In genomic region chr16:27752241-27752640, GRCh38 we compare ENCODE assay signal across 31 cellular contexts.
"Had no signal": no experiment of that assay in that cellular context is flagged by ENCODE, and none has a peak within 500 bp of the region (broad histone marks: within the 10 kb centered on the region; RNA-seq: fewer than 3 reads in every experiment).

No MANE protein-coding gene starts in this region.

- H3K4me1 ChIP-seq: adrenal gland, body of pancreas, breast epithelium had no signal

- H3K36me3 ChIP-seq: adrenal gland, brain microvascular endothelial cell, breast epithelium had no signal

- DNase-seq: activated B cell treated with CpG ODN at 0.5 μM for 24 hours; activated CD4-positive, alpha-beta memory T cell treated with anti-CD3 and anti-CD28 coated beads for 36 hours; activated CD4-positive, alpha-beta T cell treated with anti-CD3 and anti-CD28 coated beads for 4 hours; activated CD4-positive, alpha-beta T cell treated with anti-CD3 and anti-CD28 coated beads, Interleukin-2, amount 10 ng/mL, durations not matched to agents 24 days and 14 days; activated CD4-positive, alpha-beta T cell treated with anti-CD3 and anti-CD28 coated beads, Interleukin-2, amount 50 U/mL, for 1 hour; activated CD4-positive, alpha-beta T cell treated with anti-CD3 and anti-CD28 coated beads, Interleukin-2, amount 50 U/mL, for 4 hours; activated CD4-positive, CD25-positive, alpha-beta regulatory T cell treated with anti-CD3 and anti-CD28 coated beads, Interleukin-2, amount 50 U/mL, for 72 hours; activated CD8-positive, alpha-beta memory T cell treated with anti-CD3 and anti-CD28 coated beads, Interleukin-2, amount 50 U/mL, for 4 hours; activated CD8-positive, alpha-beta T cell treated with anti-CD3 and anti-CD28 coated beads for 36 hours; activated effector memory CD4-positive, alpha-beta T cell treated with anti-CD3 and anti-CD28 coated beads, Interleukin-2, amount 50 U/mL, for 16 hours; activated gamma-delta T cell treated with Interleukin-2 at 50 U/mL for 16 hours; activated naive CD4-positive, alpha-beta T cell; activated naive CD4-positive, alpha-beta T cell treated with anti-CD3 and anti-CD28 coated beads for 36 hours; activated naive CD4-positive, alpha-beta T cell treated with anti-CD3 and anti-CD28 coated beads, Interleukin-2, amount 50 U/mL, for 16 hours; activated naive CD8-positive, alpha-beta T cell treated with anti-CD3 and anti-CD28 coated beads for 36 hours; activated T-cell treated with anti-CD3 and anti-CD28 coated beads for 4 hours; activated T-cell treated with anti-CD3 and anti-CD28 coated beads, Interleukin-2, amount 50 U/mL, for 1 hour; activated T-cell treated with anti-CD3 and anti-CD28 coated beads, Interleukin-2, amount 50 U/mL, for 4 hours; activated T-cell treated with anti-CD3 and anti-CD28 coated beads, Interleukin-2, amount 50 U/mL, for 72 hours; adrenal gland; amniotic stem cell; aorta; body of pancreas; brain microvascular endothelial cell; central memory CD4-positive, alpha-beta T cell; T-helper 2 cell; T-helper 9 cell had no signal

- H3K27ac ChIP-seq: adrenal gland, body of pancreas, brain microvascular endothelial cell, breast epithelium, VCaP had no signal

- H3K4me3 ChIP-seq: adrenal gland, body of pancreas, breast epithelium had no signal

- H3K9me3 ChIP-seq: adrenal gland, body of pancreas, breast epithelium had no signal

- H3K27me3 ChIP-seq: adrenal gland, body of pancreas, brain microvascular endothelial cell, breast epithelium had no signal

- ATAC-seq: activated CD8-positive, alpha-beta T cell treated with anti-CD3 and anti-CD28 coated beads for 36 hours; activated naive CD4-positive, alpha-beta T cell treated with anti-CD3 and anti-CD28 coated beads, Interleukin-2, amount 50 U/mL, for 72 hours; activated T-cell treated with anti-CD3 and anti-CD28 coated beads, Interleukin-2, amount 50 U/mL, for 4 hours; activated T-cell treated with anti-CD3 and anti-CD28 coated beads, Interleukin-2, amount 50 U/mL, for 72 hours; activated T-helper 17 cell treated with anti-CD3 and anti-CD28 coated beads, Interleukin-2, amount 50 U/mL, for 72 hours; body of pancreas had no signal
